17 cellular contexts compared by ENCODE assay signal in the genomic region with DNA sequence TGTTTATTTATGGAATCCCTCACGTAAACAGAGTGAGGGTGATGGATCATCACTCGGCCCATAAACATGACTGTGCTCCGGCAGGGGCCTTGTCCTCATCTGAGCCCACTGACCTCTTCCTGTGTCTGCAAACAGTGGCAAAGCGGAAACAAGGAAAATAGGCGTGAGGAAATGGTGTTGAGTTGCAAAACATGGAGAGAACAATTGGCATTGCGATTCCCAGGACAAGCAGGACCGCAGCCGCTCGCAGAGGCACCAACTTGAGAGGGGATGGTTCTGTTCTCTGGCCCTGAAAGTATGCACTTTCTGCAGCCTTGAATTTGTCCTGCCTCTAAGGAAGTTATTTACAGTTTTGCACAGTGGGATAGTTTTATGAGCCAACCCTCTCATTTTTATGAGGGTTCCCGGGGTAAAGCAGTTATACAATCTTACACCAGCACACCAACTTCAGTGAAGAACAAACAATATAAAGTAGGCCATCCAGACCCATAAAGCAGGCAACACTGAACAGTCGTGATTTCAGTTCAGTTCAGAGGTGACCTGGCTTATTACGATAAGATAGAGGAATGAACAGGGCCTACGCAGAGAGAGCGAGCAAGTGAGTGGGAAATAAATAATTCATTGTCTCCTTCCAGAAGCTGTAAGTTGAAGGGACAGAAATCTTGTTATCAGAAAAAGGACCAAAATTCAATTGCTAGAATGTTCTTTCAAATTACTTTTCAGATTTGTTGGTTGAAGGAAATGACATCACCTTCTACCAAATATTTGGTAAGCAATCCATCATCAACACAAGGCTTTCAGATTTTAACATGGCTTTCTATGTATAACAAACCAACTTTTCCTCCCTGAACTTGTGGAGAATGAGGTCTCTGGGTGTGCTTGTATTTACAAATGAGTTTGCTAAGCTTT.
DNase-seq lines count a peak whose midpoint lies in the region; FAIRE-seq and TF ChIP-seq lines count a peak whose summit lies in the region.
"Had no signal": no experiment of that assay in that cellular context is flagged by ENCODE, and none has a peak within 500 bp of the region (broad histone marks: within the 10 kb centered on the region; RNA-seq: fewer than 3 reads in every experiment).

No MANE protein-coding gene starts in this region.

- H3K4me1 ChIP-seq in mesodermal cell (ENCODE audit: control insufficient read depth, insufficient read depth, low read length, poor library complexity, severe bottlenecking) (peaks cover 13% of the 10 kb centered on the region), testis (peaks cover 17% of the 10 kb centered on the region)

- peak; percentile 71 for FAIRE-seq in endometrium (lab: Jason Lieb, UNC)
- FAIRE-seq: H1 had no signal

- H3K4me3 ChIP-seq in LNCaP clone FGC (ENCODE audit: low read depth, low read length) (no peak overlapping the region), mesodermal cell (ENCODE audit: extremely low read depth, insufficient read depth, low read length, poor library complexity, severe bottlenecking) (no peak overlapping the region), testis (no peak overlapping the region)
- H3K4me3 ChIP-seq: coronary artery, vagina had no signal

- WGBS in mesodermal cell (ENCODE audit: insufficient coverage in 2 of 2), 2 experiments, result 85 to 86% methylated on average over 11 to 13 of the region's 14 CpGs
- 46 to 48% methylated on average over 14 of the region's 14 CpGs for WGBS in testis, 2 donors

- intact Hi-C loops in testis (cut with DNase I; ENCODE audit: low total_unique reads), result no loop called here

- H3K9me3 ChIP-seq in mesodermal cell (ENCODE audit: control insufficient read depth, low read length) (peaks cover 3% of the 10 kb centered on the region), testis (no peaks in the 10 kb centered on the region)
- H3K9me3 ChIP-seq: neutrophil, vagina had no signal

- H3K36me3 ChIP-seq in mesodermal cell (ENCODE audit: control insufficient read depth, insufficient read depth, low read length), result no peaks in the 10 kb centered on the region
- H3K36me3 ChIP-seq in testis (ENCODE audit: low read depth, missing control alignments), result no peaks in the 10 kb centered on the region
- H3K36me3 ChIP-seq: neutrophil, vagina had no signal

- no peak for TF ChIP-seq POLR2A in testis (IDR thresholded peaks at IDR 0.05)

- DNase-seq in LNCaP clone FGC (ENCODE audit: low read depth) (peak; percentile 61), testis (no peak), NCI-H1417 treated with DMSO at 0.1 percent for 48 hours (lab: John Stamatoyannopoulos, UW) (no peak), NCI-H1694 (lab: John Stamatoyannopoulos, UW) (no peak), RKO (ENCODE audit: low spot score) (no peak)
- DNase-seq in stimulated activated CD4-positive, alpha-beta T cell treated with anti-CD3 and anti-CD28 coated beads, Interleukin-12 subunit alpha, Interleukin-12 subunit beta, amount 100 ng/mL, for 4 hours, result no peak
- DNase-seq: DMS79; KG1; NCI-H1417; NCI-H446; stimulated activated naive CD4-positive, alpha-beta T cell treated with Interleukin-2 at 50 U/mL for 16 hours had no signal

- H3K27ac ChIP-seq in mesodermal cell (ENCODE audit: low read depth, low read length, severe bottlenecking) (peak overlapping the region; percentile 51), testis (peak overlapping the region; percentile 59 to 73)
- H3K27ac ChIP-seq: coronary artery, neutrophil, vagina had no signal

- TF ChIP-seq CTCF in LNCaP clone FGC (IDR thresholded peaks at IDR 0.05; ENCODE audit: control insufficient read depth, extremely low read depth, insufficient read depth), result no peak
- TF ChIP-seq CTCF in testis (IDR thresholded peaks at IDR 0.05), result no peak

- no peaks in the 10 kb centered on the region for H3K27me3 ChIP-seq in testis
- H3K27me3 ChIP-seq: neutrophil, vagina had no signal
